ENCODE assay signal across 8 cellular contexts in the genomic region with DNA sequence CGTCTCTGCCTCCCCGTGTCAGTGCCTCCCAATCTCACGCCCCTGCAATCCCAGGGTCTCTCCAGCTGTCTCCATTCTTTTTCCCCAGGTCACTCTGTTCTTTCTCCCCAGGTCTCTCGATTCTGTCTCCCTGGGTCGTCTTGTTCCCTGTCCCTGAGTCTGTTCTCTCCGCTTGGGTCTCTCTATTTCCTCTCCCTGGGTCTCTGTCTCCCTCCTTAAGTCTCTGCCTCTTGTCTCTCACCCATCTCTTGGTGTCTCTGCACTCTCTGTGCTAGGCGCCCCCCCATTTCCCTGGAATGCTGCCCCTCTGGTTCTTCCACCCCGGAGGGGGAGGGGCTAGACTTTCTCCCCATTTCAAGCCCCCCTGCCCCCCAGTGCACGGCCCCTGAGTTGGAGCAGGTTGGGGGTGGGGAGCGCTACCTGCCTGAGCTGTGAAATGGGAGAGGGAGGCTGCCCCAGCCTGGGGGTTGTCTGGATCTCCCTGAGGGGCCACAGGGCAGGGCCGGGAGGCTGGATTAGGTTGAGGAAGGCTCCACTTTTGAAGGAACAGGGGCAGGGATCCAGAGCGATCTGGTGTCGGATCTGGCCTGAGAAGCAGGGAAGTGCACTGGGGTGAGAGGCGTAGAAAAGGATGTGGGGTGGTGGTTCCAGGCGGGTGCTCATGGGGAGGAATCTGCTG. TPM values are rescaled to one million over a fixed set of nuclear protein-coding genes. Genes with fewer than 3 reads are reported as not detected.
A peak's percentile ranks its signal among the peaks of the same experiment; 100 is the strongest.
DNase-seq lines count a peak whose midpoint lies in the region; ATAC-seq and TF ChIP-seq lines count a peak whose summit lies in the region.

No MANE protein-coding gene starts in this region.

- H3K27ac ChIP-seq in breast epithelium, result peak overlapping the region; percentile 85 to 98
- peak overlapping the region in 1 of 2 donors; percentile 54 for H3K27ac ChIP-seq in lung (ENCODE audit: low read depth in 1 of 2, low read length in 1 of 2)
- H3K27ac ChIP-seq in vagina, result peak overlapping the region; percentile 94

- WGBS in lung, 2 donors, result 39 to 50% methylated on average over 15 of the region's 15 CpGs

- POLR2A ChIA-PET in HEK293T (lab: Yijun Ruan, JAX), result interaction anchor here (1.3 to 3.2 kb wide), 2 partner anchors 10 to 118 kb away, joined by 3 to 19 read pairs; partner anchors contain the start of gene KDM4A

- no peak for ATAC-seq in Right ventricle myocardium inferior
- ATAC-seq in Right ventricle myocardium superior (ENCODE audit: poor library complexity), result no peak
- no peak for ATAC-seq in lung (ENCODE audit: insufficient read depth, low FRiP score)

- H3K4me3 ChIP-seq in breast epithelium (peak overlapping the region; percentile 59 to 97 (median 88)), lung (peak overlapping the region; percentile 54), vagina (peak overlapping the region; percentile 82 to 92)

- TF ChIP-seq POLR2A in breast epithelium (IDR thresholded peaks at IDR 0.05) (no peak), vagina (IDR thresholded peaks at IDR 0.05) (no peak)

- intact Hi-C loops in Right ventricle myocardium inferior (cut with DNase I), result no loop called here
- intact Hi-C loops in Right ventricle myocardium superior (cut with DNase I), result loop anchor here (10.0 kb wide), 1 partner anchor 123 kb away; the partner anchor contains the start of gene KDM4A
- intact Hi-C loops in breast epithelium (cut with DNase I; ENCODE audit: low total_unique reads), result loop anchor here (10.0 kb wide), 1 partner anchor 443 kb away; the partner anchor contains the start of genes ATP6V0B, B4GALT2 and DPH2
- intact Hi-C loops in vagina (cut with DNase I), result loop anchor here (5.0 to 10.0 kb wide), 2 partner anchors 35 to 113 kb away; no protein-coding TSS in a partner anchor

- H3K9me3 ChIP-seq in breast epithelium, result no peaks in the 10 kb centered on the region
- no peaks in the 10 kb centered on the region for H3K9me3 ChIP-seq in lung (ENCODE audit: control insufficient read depth in 2 of 2, insufficient read depth in 1 of 2, low read length in 1 of 2)
- no peaks in the 10 kb centered on the region for H3K9me3 ChIP-seq in vagina

- CTCF ChIA-PET in HEK293T (lab: Yijun Ruan, JAX), result interaction anchor here (1.2 to 1.7 kb wide), 2 partner anchors 22 to 403 kb away, joined by 3 to 4 read pairs; no protein-coding TSS in a partner anchor

- H3K36me3 ChIP-seq in breast epithelium (no peaks in the 10 kb centered on the region), lung (ENCODE audit: control insufficient read depth in 2 of 2, insufficient read depth in 2 of 2, low read length in 2 of 2) (no peaks in the 10 kb centered on the region), vagina (no peaks in the 10 kb centered on the region)

- no peak for TF ChIP-seq CTCF in breast epithelium (IDR thresholded peaks at IDR 0.05)
- TF ChIP-seq CTCF in lung (IDR thresholded peaks at IDR 0.05; ENCODE audit: control extremely low read depth, extremely low read depth), result no peak
- TF ChIP-seq CTCF in vagina (IDR thresholded peaks at IDR 0.05), result no peak

- H3K27me3 ChIP-seq in breast epithelium (no peaks in the 10 kb centered on the region), lung (ENCODE audit: control insufficient read depth, insufficient read depth) (no peaks in the 10 kb centered on the region), vagina (no peaks in the 10 kb centered on the region)

- DNase-seq in Right ventricle myocardium inferior (ENCODE audit: missing footprints), result peak; percentile 27
- DNase-seq in Right ventricle myocardium superior, result no peak
- no peak for DNase-seq in breast epithelium (ENCODE audit: low spot score in 2 of 2)
- DNase-seq in lung (ENCODE audit: low spot score), result no peak
- DNase-seq in vagina (ENCODE audit: extremely low spot score in 2 of 2), result no peak
- no peak for DNase-seq in stimulated activated naive CD4-positive, alpha-beta T cell (lab: John Stamatoyannopoulos, UW)
- no peak for DNase-seq in SW480 (ENCODE audit: low spot score)
- DNase-seq in HEK293T (ENCODE audit: extremely low spot score), result no peak

- H3K4me1 ChIP-seq in breast epithelium (peaks cover 0 to 16% of the 10 kb centered on the region in 2 donors), lung (ENCODE audit: control insufficient read depth in 2 of 2, insufficient read depth in 2 of 2, low read length in 2 of 2) (peaks cover 0 to 4% of the 10 kb centered on the region in 2 donors), vagina (peaks cover 61% of the 10 kb centered on the region)

TF ChIP-seq in HEK293T, 16 proteins besides CTCF, POLR2A, EP300 and RAD21:
- no peak for TF ChIP-seq TARDBP (IDR thresholded peaks at IDR 0.05)
- no peak for TF ChIP-seq L3MBTL2 (conservative IDR thresholded peaks at IDR 0.05)
- TF ChIP-seq ARNT (IDR thresholded peaks at IDR 0.05), result no peak
- TF ChIP-seq SUZ12 (IDR thresholded peaks at IDR 0.05), result no peak
- no peak for TF ChIP-seq FOXK2 (IDR thresholded peaks at IDR 0.05)
- no peak for TF ChIP-seq BHLHE40 (IDR thresholded peaks at IDR 0.05; ENCODE audit: borderline replicate concordance)
- TF ChIP-seq FOXM1 (IDR thresholded peaks at IDR 0.05; ENCODE audit: borderline replicate concordance), result no peak
- no peak for TF ChIP-seq FOXA1 (IDR thresholded peaks at IDR 0.05)
- TF ChIP-seq LEF1 (IDR thresholded peaks at IDR 0.05; ENCODE audit: borderline replicate concordance), result no peak
- TF ChIP-seq HDGF (IDR thresholded peaks at IDR 0.05; ENCODE audit: borderline replicate concordance), result no peak
- no peak for TF ChIP-seq PKNOX1 (IDR thresholded peaks at IDR 0.05)
- no peak for TF ChIP-seq CTBP1 (IDR thresholded peaks at IDR 0.05; ENCODE audit: borderline replicate concordance)
- no peak for TF ChIP-seq SP1 (IDR thresholded peaks at IDR 0.05)
- TF ChIP-seq NFRKB (IDR thresholded peaks at IDR 0.05), result no peak
- no peak for TF ChIP-seq ZNF384 (IDR thresholded peaks at IDR 0.05)
- no peak for TF ChIP-seq ELF4 (IDR thresholded peaks at IDR 0.05)
TF ChIP-seq in HEK293T: peak in this region for 0.

RNA-seq across cellular contexts. Expression of gene PTPRF, which starts 1.4 kb away (rescaled TPM):
- total RNA-seq in Right ventricle myocardium inferior, result 7.7 TPM
- total RNA-seq in Right ventricle myocardium superior, result 4.2 TPM
- 100 to 1,000 TPM; 109 to 149 (median 116) TPM for total RNA-seq in breast epithelium
- total RNA-seq in lung, result 100 to 1,000 TPM; 139 to 160 TPM
- polyA plus RNA-seq in lung, result 10 to 100 TPM; 40.0 to 45.5 TPM
- 139 TPM for total RNA-seq in vagina

Comparison
In these comparisons a context has a peak if more than half of its experiments do, and no peak if none do; other contexts are left out.
1. RNA of gene PTPRF, which starts 1.4 kb away (total RNA-seq): 139 to 160 TPM in lung, 139 TPM in vagina (single experiment) and 109 to 149 TPM in breast epithelium; 7.7 TPM in Right ventricle myocardium inferior (single experiment) and 4.2 TPM in Right ventricle myocardium superior (single experiment); every median in the first group is over 10 times any median in the second.
2. Peak in every context shown above with its lines, with median percentiles within 50 percentile points of each other: H3K4me3 ChIP-seq.